Comparison of ENCODE assay signal across 1 cellular context in the genomic region with DNA sequence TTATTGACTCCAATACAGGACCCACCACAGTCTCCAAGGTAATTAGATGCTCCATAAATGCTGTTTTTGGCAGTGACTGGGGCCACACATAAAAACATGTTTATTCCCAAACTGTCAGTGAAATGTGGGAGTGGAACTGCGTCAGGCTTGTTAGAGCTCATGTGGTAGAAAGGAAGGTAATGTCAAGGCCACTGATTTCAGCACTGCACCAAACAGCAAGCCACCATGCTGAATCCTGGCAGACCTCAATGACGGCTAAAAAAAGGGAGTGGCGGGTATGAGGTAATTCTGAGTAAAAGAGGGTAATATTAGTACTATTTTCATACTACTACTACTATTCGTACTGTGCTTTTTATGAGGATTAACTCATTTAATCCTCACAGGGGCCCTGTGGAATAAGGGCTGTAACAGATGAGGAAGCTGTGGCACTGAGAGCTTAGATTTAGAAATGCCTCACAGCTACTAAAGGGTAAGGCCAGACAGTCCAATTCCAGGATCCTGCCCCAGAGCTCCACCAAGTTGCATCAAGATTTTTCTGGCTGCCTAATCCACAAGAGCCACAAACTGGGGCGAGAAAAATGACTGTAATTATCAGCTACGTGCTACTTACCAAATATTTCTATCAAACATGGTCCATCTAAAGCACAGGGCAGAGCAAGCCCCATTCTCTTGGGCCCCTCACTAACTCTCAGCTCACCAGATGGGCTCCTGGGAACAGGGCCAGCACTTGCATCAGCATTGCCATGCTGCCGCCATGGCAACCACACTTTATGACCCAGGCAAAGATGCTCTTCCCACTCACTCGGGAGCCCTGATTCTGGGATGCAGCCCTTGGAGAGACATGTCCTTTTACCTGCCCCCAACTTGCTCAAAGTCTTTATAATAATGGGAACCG.
TF ChIP-seq lines count a peak whose summit lies in the region.

No MANE protein-coding gene starts in this region.

TF ChIP-seq in HepG2, 621 proteins besides CTCF, POLR2A, EP300 and RAD21 (continued from another document):
- TF ChIP-seq MAZ (IDR thresholded peaks at IDR 0.05; ENCODE audit: borderline replicate concordance, low read depth, low read length) (no peak), MAZ (CRISPR knock-in tag; IDR thresholded peaks at IDR 0.05; ENCODE audit: low read depth) (no peak)
TF ChIP-seq in HepG2: peak in this region for 0.
